In the genomic region with DNA sequence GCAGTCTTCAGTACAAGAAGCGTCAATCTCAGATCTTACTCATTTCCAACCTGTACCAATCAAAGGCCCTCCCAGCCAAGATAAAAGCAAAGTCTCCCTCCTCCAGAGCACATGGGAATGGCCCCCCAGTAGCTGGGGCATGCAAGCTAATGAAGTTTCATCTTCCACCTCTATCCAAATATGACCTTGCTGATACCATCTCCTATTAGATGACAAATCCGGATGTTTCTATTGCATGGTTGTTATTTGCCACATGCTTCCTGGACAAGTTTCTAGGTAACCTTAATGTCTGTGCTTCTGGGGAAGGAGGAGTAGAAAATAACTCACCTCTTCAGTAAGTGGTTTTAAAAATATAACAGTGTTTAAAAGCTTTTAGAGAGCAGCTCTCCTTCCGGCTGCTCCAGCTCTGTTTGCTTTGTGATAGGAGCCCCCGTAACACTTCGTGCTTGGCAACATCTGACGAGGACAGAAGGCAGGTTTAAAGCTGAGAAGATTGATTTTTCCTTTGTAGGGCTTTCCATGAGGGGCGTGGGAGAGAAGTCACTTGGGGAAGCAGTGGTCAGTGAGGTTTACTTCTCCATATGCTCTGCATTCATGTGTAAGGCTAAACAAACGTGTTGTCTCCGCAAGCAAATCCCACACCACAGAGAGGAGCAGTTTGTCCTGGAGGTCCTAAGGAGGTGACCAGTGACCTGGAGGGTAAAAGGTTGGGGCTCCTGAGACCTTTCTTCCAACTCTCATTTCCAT, we compare ENCODE assay signal across 1 cellular context.
TF ChIP-seq lines count a peak whose summit lies in the region.

No MANE protein-coding gene starts in this region.

TF ChIP-seq in HepG2, 621 proteins besides CTCF, POLR2A, EP300 and RAD21 (continues in another document):
- TF ChIP-seq ELF3 (CRISPR knock-in tag; IDR thresholded peaks at IDR 0.05) (peak; percentile 98), ZFP36L1 (CRISPR knock-in tag; IDR thresholded peaks at IDR 0.05) (0 out of 2 replicates have a peak, but pooled peaks have one; percentile 31), ZNF749 (CRISPR knock-in tag; IDR thresholded peaks at IDR 0.05; ENCODE audit: borderline replicate concordance) (0 out of 2 replicates have a peak, but pooled peaks have one; percentile 22), NFATC3 (CRISPR knock-in tag; IDR thresholded peaks at IDR 0.05) (no peak), HDAC2 (CRISPR knock-in tag; IDR thresholded peaks at IDR 0.05) (peak; percentile 96), RFXANK (CRISPR knock-in tag; IDR thresholded peaks at IDR 0.05) (peak; percentile 96), PITX1 (CRISPR knock-in tag; IDR thresholded peaks at IDR 0.05) (peak; percentile 74), NBN (conservative IDR thresholded peaks at IDR 0.05) (no peak), ZNF781 (CRISPR knock-in tag; IDR thresholded peaks at IDR 0.05; ENCODE audit: borderline replicate concordance, not compliant biosample characterization) (peak; percentile 17), TBX2 (CRISPR knock-in tag; IDR thresholded peaks at IDR 0.05; ENCODE audit: borderline replicate concordance) (peak; percentile 78), SMAD3 (CRISPR knock-in tag; IDR thresholded peaks at IDR 0.05) (peak; percentile 77), BRCA1 (CRISPR knock-in tag; IDR thresholded peaks at IDR 0.05) (0 out of 2 replicates have a peak, but pooled peaks have one; percentile 17), RXRB (CRISPR knock-in tag; IDR thresholded peaks at IDR 0.05; ENCODE audit: borderline replicate concordance) (peak; percentile 87), FOXP1 (IDR thresholded peaks at IDR 0.05) (no peak), FOXP1 (CRISPR knock-in tag; IDR thresholded peaks at IDR 0.05) (peak; percentile 88), ZNF891 (CRISPR knock-in tag; IDR thresholded peaks at IDR 0.05) (no peak), ZNF292 (CRISPR knock-in tag; IDR thresholded peaks at IDR 0.05; ENCODE audit: borderline replicate concordance, low read depth) (peak; percentile 15; the same call in 1 of the 2 replicates), ZNF260 (CRISPR knock-in tag; IDR thresholded peaks at IDR 0.05; ENCODE audit: borderline replicate concordance, low read depth) (no peak), SIN3A (IDR thresholded peaks at IDR 0.05; ENCODE audit: borderline replicate concordance, low read depth, low read length) (peak; percentile 53; the same call in 1 of the 2 replicates), NR2C2 (CRISPR knock-in tag; IDR thresholded peaks at IDR 0.05; ENCODE audit: borderline replicate concordance) (peak; percentile 52; the same call in 1 of the 2 replicates), ISL2 (CRISPR knock-in tag; IDR thresholded peaks at IDR 0.05) (peak; percentile 87), ZNF709 (CRISPR knock-in tag; IDR thresholded peaks at IDR 0.05) (peak; percentile 45; the same call in 1 of the 2 replicates), FOXA3 (CRISPR knock-in tag; IDR thresholded peaks at IDR 0.05) (peak; percentile 89), ETV5 (CRISPR knock-in tag; IDR thresholded peaks at IDR 0.05; ENCODE audit: borderline replicate concordance) (peak; percentile 99), KDM6A (CRISPR knock-in tag; IDR thresholded peaks at IDR 0.05; ENCODE audit: low read depth) (peak; percentile 50; the same call in 1 of the 2 replicates), RAD51 (IDR thresholded peaks at IDR 0.05; ENCODE audit: borderline replicate concordance) (no peak), FOXM1 (CRISPR knock-in tag; IDR thresholded peaks at IDR 0.05) (no peak), MED8 (CRISPR knock-in tag; IDR thresholded peaks at IDR 0.05; ENCODE audit: insufficient replicate concordance) (peak; percentile 71), KLF16 (CRISPR knock-in tag; IDR thresholded peaks at IDR 0.05) (peak in 1 of 2 experiments; percentile 72; a peak in 2 of 4 replicates), MED13 (CRISPR knock-in tag; IDR thresholded peaks at IDR 0.05) (peak; percentile 46; the same call in 1 of the 2 replicates)
- TF ChIP-seq, protein P1, sequence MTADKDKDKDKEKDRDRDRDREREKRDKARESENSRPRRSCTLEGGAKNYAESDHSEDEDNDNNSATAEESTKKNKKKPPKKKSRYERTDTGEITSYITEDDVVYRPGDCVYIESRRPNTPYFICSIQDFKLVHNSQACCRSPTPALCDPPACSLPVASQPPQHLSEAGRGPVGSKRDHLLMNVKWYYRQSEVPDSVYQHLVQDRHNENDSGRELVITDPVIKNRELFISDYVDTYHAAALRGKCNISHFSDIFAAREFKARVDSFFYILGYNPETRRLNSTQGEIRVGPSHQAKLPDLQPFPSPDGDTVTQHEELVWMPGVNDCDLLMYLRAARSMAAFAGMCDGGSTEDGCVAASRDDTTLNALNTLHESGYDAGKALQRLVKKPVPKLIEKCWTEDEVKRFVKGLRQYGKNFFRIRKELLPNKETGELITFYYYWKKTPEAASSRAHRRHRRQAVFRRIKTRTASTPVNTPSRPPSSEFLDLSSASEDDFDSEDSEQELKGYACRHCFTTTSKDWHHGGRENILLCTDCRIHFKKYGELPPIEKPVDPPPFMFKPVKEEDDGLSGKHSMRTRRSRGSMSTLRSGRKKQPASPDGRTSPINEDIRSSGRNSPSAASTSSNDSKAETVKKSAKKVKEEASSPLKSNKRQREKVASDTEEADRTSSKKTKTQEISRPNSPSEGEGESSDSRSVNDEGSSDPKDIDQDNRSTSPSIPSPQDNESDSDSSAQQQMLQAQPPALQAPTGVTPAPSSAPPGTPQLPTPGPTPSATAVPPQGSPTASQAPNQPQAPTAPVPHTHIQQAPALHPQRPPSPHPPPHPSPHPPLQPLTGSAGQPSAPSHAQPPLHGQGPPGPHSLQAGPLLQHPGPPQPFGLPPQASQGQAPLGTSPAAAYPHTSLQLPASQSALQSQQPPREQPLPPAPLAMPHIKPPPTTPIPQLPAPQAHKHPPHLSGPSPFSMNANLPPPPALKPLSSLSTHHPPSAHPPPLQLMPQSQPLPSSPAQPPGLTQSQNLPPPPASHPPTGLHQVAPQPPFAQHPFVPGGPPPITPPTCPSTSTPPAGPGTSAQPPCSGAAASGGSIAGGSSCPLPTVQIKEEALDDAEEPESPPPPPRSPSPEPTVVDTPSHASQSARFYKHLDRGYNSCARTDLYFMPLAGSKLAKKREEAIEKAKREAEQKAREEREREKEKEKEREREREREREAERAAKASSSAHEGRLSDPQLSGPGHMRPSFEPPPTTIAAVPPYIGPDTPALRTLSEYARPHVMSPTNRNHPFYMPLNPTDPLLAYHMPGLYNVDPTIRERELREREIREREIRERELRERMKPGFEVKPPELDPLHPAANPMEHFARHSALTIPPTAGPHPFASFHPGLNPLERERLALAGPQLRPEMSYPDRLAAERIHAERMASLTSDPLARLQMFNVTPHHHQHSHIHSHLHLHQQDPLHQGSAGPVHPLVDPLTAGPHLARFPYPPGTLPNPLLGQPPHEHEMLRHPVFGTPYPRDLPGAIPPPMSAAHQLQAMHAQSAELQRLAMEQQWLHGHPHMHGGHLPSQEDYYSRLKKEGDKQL (CRISPR knock-in tag; IDR thresholded peaks at IDR 0.05; ENCODE audit: low read depth), result peak; percentile 73; the same call in 1 of the 2 replicates
- TF ChIP-seq, protein P2, sequence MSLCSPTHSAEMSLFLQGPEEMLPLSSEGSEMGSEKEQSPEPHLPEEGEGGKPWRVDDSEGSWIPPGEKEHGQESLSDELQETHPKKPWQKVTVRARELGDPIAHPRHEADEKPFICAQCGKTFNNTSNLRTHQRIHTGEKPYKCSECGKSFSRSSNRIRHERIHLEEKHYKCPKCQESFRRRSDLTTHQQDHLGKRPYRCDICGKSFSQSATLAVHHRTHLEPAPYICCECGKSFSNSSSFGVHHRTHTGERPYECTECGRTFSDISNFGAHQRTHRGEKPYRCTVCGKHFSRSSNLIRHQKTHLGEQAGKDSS (CRISPR knock-in tag; IDR thresholded peaks at IDR 0.05; ENCODE audit: borderline replicate concordance, low read depth), result peak; percentile 37; the same call in 1 of the 2 replicates
- TF ChIP-seq, protein P3, sequence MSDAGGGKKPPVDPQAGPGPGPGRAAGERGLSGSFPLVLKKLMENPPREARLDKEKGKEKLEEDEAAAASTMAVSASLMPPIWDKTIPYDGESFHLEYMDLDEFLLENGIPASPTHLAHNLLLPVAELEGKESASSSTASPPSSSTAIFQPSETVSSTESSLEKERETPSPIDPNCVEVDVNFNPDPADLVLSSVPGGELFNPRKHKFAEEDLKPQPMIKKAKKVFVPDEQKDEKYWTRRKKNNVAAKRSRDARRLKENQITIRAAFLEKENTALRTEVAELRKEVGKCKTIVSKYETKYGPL (CRISPR knock-in tag; IDR thresholded peaks at IDR 0.05), result 0 out of 2 replicates have a peak, but pooled peaks have one; percentile 16
- TF ChIP-seq, protein P4, sequence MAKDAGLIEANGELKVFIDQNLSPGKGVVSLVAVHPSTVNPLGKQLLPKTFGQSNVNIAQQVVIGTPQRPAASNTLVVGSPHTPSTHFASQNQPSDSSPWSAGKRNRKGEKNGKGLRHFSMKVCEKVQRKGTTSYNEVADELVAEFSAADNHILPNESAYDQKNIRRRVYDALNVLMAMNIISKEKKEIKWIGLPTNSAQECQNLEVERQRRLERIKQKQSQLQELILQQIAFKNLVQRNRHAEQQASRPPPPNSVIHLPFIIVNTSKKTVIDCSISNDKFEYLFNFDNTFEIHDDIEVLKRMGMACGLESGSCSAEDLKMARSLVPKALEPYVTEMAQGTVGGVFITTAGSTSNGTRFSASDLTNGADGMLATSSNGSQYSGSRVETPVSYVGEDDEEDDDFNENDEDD (CRISPR knock-in tag; IDR thresholded peaks at IDR 0.05; ENCODE audit: borderline replicate concordance), result peak; percentile 56; the same call in 1 of the 2 replicates
- TF ChIP-seq, protein P5, sequence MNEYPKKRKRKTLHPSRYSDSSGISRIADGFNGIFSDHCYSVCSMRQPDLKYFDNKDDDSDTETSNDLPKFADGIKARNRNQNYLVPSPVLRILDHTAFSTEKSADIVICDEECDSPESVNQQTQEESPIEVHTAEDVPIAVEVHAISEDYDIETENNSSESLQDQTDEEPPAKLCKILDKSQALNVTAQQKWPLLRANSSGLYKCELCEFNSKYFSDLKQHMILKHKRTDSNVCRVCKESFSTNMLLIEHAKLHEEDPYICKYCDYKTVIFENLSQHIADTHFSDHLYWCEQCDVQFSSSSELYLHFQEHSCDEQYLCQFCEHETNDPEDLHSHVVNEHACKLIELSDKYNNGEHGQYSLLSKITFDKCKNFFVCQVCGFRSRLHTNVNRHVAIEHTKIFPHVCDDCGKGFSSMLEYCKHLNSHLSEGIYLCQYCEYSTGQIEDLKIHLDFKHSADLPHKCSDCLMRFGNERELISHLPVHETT (CRISPR knock-in tag; conservative IDR thresholded peaks at IDR 0.05), result no peak
- TF ChIP-seq, protein P6, sequence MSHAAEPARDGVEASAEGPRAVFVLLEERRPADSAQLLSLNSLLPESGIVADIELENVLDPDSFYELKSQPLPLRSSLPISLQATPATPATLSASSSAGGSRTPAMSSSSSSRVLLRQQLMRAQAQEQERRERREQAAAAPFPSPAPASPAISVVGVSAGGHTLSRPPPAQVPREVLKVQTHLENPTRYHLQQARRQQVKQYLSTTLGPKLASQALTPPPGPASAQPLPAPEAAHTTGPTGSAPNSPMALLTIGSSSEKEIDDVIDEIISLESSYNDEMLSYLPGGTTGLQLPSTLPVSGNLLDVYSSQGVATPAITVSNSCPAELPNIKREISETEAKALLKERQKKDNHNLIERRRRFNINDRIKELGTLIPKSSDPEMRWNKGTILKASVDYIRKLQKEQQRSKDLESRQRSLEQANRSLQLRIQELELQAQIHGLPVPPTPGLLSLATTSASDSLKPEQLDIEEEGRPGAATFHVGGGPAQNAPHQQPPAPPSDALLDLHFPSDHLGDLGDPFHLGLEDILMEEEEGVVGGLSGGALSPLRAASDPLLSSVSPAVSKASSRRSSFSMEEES (CRISPR knock-in tag; IDR thresholded peaks at IDR 0.05), result peak; percentile 88; the same call in 1 of the 2 replicates
- TF ChIP-seq, protein P7, sequence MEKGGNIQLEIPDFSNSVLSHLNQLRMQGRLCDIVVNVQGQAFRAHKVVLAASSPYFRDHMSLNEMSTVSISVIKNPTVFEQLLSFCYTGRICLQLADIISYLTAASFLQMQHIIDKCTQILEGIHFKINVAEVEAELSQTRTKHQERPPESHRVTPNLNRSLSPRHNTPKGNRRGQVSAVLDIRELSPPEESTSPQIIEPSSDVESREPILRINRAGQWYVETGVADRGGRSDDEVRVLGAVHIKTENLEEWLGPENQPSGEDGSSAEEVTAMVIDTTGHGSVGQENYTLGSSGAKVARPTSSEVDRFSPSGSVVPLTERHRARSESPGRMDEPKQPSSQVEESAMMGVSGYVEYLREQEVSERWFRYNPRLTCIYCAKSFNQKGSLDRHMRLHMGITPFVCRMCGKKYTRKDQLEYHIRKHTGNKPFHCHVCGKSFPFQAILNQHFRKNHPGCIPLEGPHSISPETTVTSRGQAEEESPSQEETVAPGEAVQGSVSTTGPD (CRISPR knock-in tag; IDR thresholded peaks at IDR 0.05), result peak; percentile 45; the same call in 1 of the 2 replicates
- TF ChIP-seq, protein P8, sequence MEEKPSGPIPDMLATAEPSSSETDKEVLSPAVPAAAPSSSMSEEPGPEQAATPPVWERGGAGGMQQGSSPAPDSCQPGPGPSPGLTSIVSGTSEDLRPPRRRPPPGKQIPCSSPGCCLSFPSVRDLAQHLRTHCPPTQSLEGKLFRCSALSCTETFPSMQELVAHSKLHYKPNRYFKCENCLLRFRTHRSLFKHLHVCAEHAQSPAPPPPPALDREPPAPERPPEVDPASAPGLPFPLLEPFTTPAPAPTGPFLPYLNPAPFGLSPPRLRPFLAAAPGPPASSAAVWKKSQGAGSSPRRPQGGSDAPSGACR (CRISPR knock-in tag; IDR thresholded peaks at IDR 0.05), result 0 out of 2 replicates have a peak, but pooled peaks have one; percentile 20
- TF ChIP-seq, protein P9, sequence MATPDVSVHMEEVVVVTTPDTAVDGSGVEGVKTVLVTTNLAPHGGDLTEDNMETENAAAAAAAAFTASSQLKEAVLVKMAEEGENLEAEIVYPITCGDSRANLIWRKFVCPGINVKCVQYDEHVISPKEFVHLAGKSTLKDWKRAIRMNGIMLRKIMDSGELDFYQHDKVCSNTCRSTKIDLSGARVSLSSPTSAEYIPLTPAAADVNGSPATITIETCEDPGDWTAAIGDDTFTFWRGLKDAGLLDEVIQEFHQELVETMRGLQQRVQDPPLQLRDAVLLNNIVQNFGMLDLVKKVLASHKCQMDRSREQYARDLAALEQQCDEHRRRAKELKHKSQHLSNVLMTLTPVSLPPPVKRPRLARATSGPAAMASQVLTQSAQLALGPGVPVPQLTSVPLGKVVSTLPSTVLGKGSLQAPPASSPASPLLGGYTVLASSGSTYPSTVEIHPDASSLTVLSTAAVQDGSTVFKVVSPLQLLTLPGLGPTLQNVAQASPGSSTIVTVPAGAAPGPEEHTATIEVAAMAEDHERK (CRISPR knock-in tag; IDR thresholded peaks at IDR 0.05; ENCODE audit: low read depth), result no peak
- TF ChIP-seq, protein P10, sequence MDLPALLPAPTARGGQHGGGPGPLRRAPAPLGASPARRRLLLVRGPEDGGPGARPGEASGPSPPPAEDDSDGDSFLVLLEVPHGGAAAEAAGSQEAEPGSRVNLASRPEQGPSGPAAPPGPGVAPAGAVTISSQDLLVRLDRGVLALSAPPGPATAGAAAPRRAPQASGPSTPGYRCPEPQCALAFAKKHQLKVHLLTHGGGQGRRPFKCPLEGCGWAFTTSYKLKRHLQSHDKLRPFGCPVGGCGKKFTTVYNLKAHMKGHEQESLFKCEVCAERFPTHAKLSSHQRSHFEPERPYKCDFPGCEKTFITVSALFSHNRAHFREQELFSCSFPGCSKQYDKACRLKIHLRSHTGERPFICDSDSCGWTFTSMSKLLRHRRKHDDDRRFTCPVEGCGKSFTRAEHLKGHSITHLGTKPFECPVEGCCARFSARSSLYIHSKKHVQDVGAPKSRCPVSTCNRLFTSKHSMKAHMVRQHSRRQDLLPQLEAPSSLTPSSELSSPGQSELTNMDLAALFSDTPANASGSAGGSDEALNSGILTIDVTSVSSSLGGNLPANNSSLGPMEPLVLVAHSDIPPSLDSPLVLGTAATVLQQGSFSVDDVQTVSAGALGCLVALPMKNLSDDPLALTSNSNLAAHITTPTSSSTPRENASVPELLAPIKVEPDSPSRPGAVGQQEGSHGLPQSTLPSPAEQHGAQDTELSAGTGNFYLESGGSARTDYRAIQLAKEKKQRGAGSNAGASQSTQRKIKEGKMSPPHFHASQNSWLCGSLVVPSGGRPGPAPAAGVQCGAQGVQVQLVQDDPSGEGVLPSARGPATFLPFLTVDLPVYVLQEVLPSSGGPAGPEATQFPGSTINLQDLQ (CRISPR knock-in tag; IDR thresholded peaks at IDR 0.05), result no peak
